ENCODE assay signal across 30 cellular contexts in the genomic region with DNA sequence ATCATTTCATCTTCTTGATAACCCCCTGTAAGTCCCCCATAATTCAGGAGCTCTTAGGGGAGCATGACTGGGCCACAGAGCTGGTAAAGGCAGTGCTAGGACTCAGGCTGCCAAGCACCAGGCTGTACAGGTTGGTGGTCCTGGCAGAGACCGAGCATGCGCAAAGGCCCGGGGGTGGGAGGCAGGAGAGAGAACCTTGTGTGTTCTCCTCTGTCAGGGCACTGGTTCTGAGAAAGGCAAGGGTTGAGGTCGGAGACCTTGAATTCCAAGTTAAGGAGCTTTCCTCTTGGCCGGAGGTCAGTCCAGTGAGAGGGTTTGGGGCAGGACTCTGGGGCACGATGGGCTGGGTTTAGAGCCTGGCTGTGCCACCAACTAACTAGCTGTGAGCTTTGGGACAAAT. TPM values are rescaled to one million over a fixed set of nuclear protein-coding genes. Genes with fewer than 3 reads are reported as not detected.
DNase-seq lines count a peak whose midpoint lies in the region; TF ChIP-seq lines count a peak whose summit lies in the region.
"Had no signal": no experiment of that assay in that cellular context is flagged by ENCODE, and none has a peak within 500 bp of the region (broad histone marks: within the 10 kb centered on the region; RNA-seq: fewer than 3 reads in every experiment).

No MANE protein-coding gene starts in this region.

- peaks cover 21% of the 10 kb centered on the region for H3K4me1 Mint-ChIP-seq in dendritic cell treated with granulocyte-macrophage colony-stimulating factor and Interleukin-4, amounts not matched to agents 40 ng/mL and 50 ng/mL, for 4 days (ENCODE audit: low read depth)
- H3K4me1 Mint-ChIP-seq: CD4-positive, alpha-beta memory T cell; CD4-positive, CD25-positive, alpha-beta regulatory T cell; CD8-positive, alpha-beta memory T cell had no signal

- H3K23ac ChIP-seq in neuronal stem cell (ENCODE audit: low read depth, low read length, poor library complexity): no peak overlapping the region

- no peaks in the 10 kb centered on the region for H3K4me1 ChIP-seq in neuronal stem cell (ENCODE audit: control insufficient read depth in 2 of 2, insufficient read depth in 1 of 2, low read depth in 1 of 2, low read length in 2 of 2)
- H3K4me1 ChIP-seq in spleen: peaks cover 0 to 15% (median 0%) of the 10 kb centered on the region in 6 donors
- H3K4me1 ChIP-seq: BE2C, BLaER1 had no signal

- H3K9me3 ChIP-seq in neuronal stem cell (replicated peaks in 1 of 2; ENCODE audit: control insufficient read depth in 2 of 2, insufficient read depth in 1 of 2, low read depth in 1 of 2, low read length in 2 of 2) (no peaks in the 10 kb centered on the region), spleen (no peaks in the 10 kb centered on the region), WERI-Rb-1 (ENCODE audit: severe bottlenecking) (no peaks in the 10 kb centered on the region)
- H3K9me3 ChIP-seq: BE2C, BLaER1 had no signal

- CTCF ChIA-PET in RWPE1 (lab: Yijun Ruan, JAX): interaction anchor here (0.8 kb wide), 1 partner anchor 146 kb away, joined by 3 read pairs; no protein-coding TSS in a partner anchor

- H4K8ac ChIP-seq in neuronal stem cell (ENCODE audit: low read depth, low read length): no peak overlapping the region

- no peak overlapping the region for H2AFZ ChIP-seq in neuronal stem cell (ENCODE audit: low read length)

- H3K36me3 Mint-ChIP-seq in dendritic cell treated with granulocyte-macrophage colony-stimulating factor and Interleukin-4, amounts not matched to agents 40 ng/mL and 50 ng/mL, for 4 days (ENCODE audit: low read depth): no peaks in the 10 kb centered on the region
- H3K36me3 Mint-ChIP-seq: CD14-positive monocyte; CD4-positive, alpha-beta memory T cell; CD4-positive, CD25-positive, alpha-beta regulatory T cell; CD8-positive, alpha-beta memory T cell had no signal

- peak overlapping the region; percentile 8 for H3K18ac ChIP-seq in neuronal stem cell (ENCODE audit: low read length)

- peaks cover 2% of the 10 kb centered on the region for H3K79me1 ChIP-seq in neuronal stem cell (ENCODE audit: low read depth, low read length)

- H3K27me3 ChIP-seq in neuronal stem cell (ENCODE audit: control insufficient read depth in 3 of 3, insufficient read depth in 3 of 3, low read depth in 1 of 3, low read length in 3 of 3) (peaks cover 0 to 7% (median 0%) of the 10 kb centered on the region in 3 experiments), spleen (replicated peaks in 1 of 7) (peaks cover 0 to 31% (median 0%) of the 10 kb centered on the region in 7 donors), WERI-Rb-1 (ENCODE audit: insufficient read depth, low read depth, severe bottlenecking) (no peaks in the 10 kb centered on the region)
- H3K27me3 ChIP-seq: BE2C, BLaER1 had no signal

- no peaks in the 10 kb centered on the region for H3K27me3 Mint-ChIP-seq in dendritic cell treated with granulocyte-macrophage colony-stimulating factor and Interleukin-4, amounts not matched to agents 40 ng/mL and 50 ng/mL, for 4 days
- H3K27me3 Mint-ChIP-seq: CD4-positive, CD25-positive, alpha-beta regulatory T cell had no signal

- TF ChIP-seq POLR2A in spleen (IDR thresholded peaks at IDR 0.05): no peak

- H4K91ac ChIP-seq in neuronal stem cell (ENCODE audit: low read depth, low read length, poor library complexity): no peak overlapping the region

- H3K27ac ChIP-seq in RWPE1 (peak overlapping the region; percentile 57), neuronal stem cell (replicated peaks; ENCODE audit: low read length) (no peak overlapping the region), spleen (no peak overlapping the region), WERI-Rb-1 (no peak overlapping the region)
- H3K27ac ChIP-seq: BLaER1 had no signal

- no peaks in the 10 kb centered on the region for H3K36me3 ChIP-seq in neuronal stem cell (replicated peaks in 1 of 2; ENCODE audit: control insufficient read depth in 2 of 2, insufficient read depth in 2 of 2, low read length in 2 of 2)
- no peaks in the 10 kb centered on the region for H3K36me3 ChIP-seq in spleen
- no peaks in the 10 kb centered on the region for H3K36me3 ChIP-seq in WERI-Rb-1
- H3K36me3 ChIP-seq: BE2C, BLaER1 had no signal

- no CpG with 5 or more reads among the region's 6 CpGs for WGBS in neuronal stem cell (ENCODE audit: extremely low coverage in 2 of 2, insufficient read length in 2 of 2, insufficient replicate concordance in 1 of 2), 2 donors
- WGBS in spleen, 5 donors: 86 to 92% (median 89%) methylated on average over 6 of the region's 6 CpGs

- DNase-seq in RWPE1 (ENCODE audit: low spot score): no peak
- no peak for DNase-seq in neuronal stem cell (ENCODE audit: low spot score)
- peak; percentile 68 for DNase-seq in spleen
- DNase-seq in SKM-1 treated with dmso at 0.1 percent for 144 hours (lab: John Stamatoyannopoulos, UW; ENCODE audit: unreplicated experiment): no peak
- no peak for DNase-seq in OCI-M2 (lab: John Stamatoyannopoulos, UW; ENCODE audit: unreplicated experiment)
- no peak for DNase-seq in epidermal melanocyte (ENCODE audit: insufficient read length, low spot score)
- no peak for DNase-seq in WERI-Rb-1
- DNase-seq: 8988T; ACHN; BE2C; C1 segment of cervical spinal cord; CD4-positive, alpha-beta memory T cell; CD4-positive, CD25-positive, alpha-beta regulatory T cell; COR-L47; DMS 273 treated with DMSO at 0.1 percent for 48 hours; DMS153; DMS53; DMS79; DND-41; EL; GDM1 had no signal

- H3K14ac ChIP-seq in neuronal stem cell (ENCODE audit: low read length): no peak overlapping the region

- no peak overlapping the region for H3K4me2 ChIP-seq in neuronal stem cell (ENCODE audit: insufficient read depth, low read length, poor library complexity, severe bottlenecking)
- H3K4me2 ChIP-seq: BLaER1 had no signal

- POLR2A ChIA-PET in RWPE1 (lab: Yijun Ruan, JAX; ENCODE audit: low non-redundant PET): no interaction called here

- no peak overlapping the region for H2BK5ac ChIP-seq in neuronal stem cell (ENCODE audit: low read length)

- H3K4ac ChIP-seq in neuronal stem cell (ENCODE audit: low read length): peak overlapping the region; percentile 92

- no peak overlapping the region for H3K9ac ChIP-seq in neuronal stem cell (ENCODE audit: low read depth, low read length, poor library complexity)
- H3K9ac ChIP-seq: BLaER1 had no signal

- H3K4me3 ChIP-seq in neuronal stem cell (ENCODE audit: low read length in 2 of 2) (no peak overlapping the region), spleen (no peak overlapping the region), WERI-Rb-1 (ENCODE audit: low read depth, low read length) (no peak overlapping the region)
- H3K4me3 ChIP-seq: BLaER1, GM12878 had no signal

- H2BK15ac ChIP-seq in neuronal stem cell (ENCODE audit: low read length): no peak overlapping the region

- no peaks in the 10 kb centered on the region for H3K9me3 Mint-ChIP-seq in dendritic cell treated with granulocyte-macrophage colony-stimulating factor and Interleukin-4, amounts not matched to agents 40 ng/mL and 50 ng/mL, for 4 days
- H3K9me3 Mint-ChIP-seq: CD14-positive monocyte; CD4-positive, alpha-beta memory T cell; CD4-positive, CD25-positive, alpha-beta regulatory T cell; CD8-positive, alpha-beta memory T cell had no signal

- intact Hi-C loops in dendritic cell treated with granulocyte-macrophage colony-stimulating factor and Interleukin-4, amounts not matched to agents 40 ng/mL and 50 ng/mL, for 4 days (cut with micrococcal nuclease): no loop called here
- intact Hi-C loops in spleen (cut with DNase I; ENCODE audit: low total_unique reads): no loop called here

- TF ChIP-seq CTCF in RWPE1 (conservative IDR thresholded peaks at IDR 0.05; ENCODE audit: low read depth) (no peak), spleen (IDR thresholded peaks at IDR 0.05 in 8 of 11, conservative IDR thresholded peaks at IDR 0.05 in 3 of 11) (no peak), WERI-Rb-1 (IDR thresholded peaks at IDR 0.05; ENCODE audit: low read depth, low read length) (no peak)

- peak overlapping the region; percentile 39 for H3K27ac Mint-ChIP-seq in dendritic cell treated with granulocyte-macrophage colony-stimulating factor and Interleukin-4, amounts not matched to agents 40 ng/mL and 50 ng/mL, for 4 days
- H3K27ac Mint-ChIP-seq: CD4-positive, CD25-positive, alpha-beta regulatory T cell had no signal

- H3K4me3 Mint-ChIP-seq in dendritic cell treated with granulocyte-macrophage colony-stimulating factor and Interleukin-4, amounts not matched to agents 40 ng/mL and 50 ng/mL, for 4 days: no peak overlapping the region
- H3K4me3 Mint-ChIP-seq: CD14-positive monocyte; CD4-positive, alpha-beta memory T cell; CD4-positive, CD25-positive, alpha-beta regulatory T cell; CD8-positive, alpha-beta memory T cell had no signal

- no peak overlapping the region for H2AK5ac ChIP-seq in neuronal stem cell (ENCODE audit: low read depth, low read length)

- no peak overlapping the region for H2BK120ac ChIP-seq in neuronal stem cell (ENCODE audit: low read depth, low read length)

- H2BK12ac ChIP-seq in neuronal stem cell (ENCODE audit: low read length): no peak overlapping the region

RNA-seq across cellular contexts. Expression of gene PADI3, which starts 23.2 kb away (rescaled TPM):
- 0.38 TPM for polyA plus RNA-seq in neuronal stem cell (2013, experiment 1 of 2)
- polyA plus RNA-seq in neuronal stem cell (2013, experiment 2 of 2): 0.36 TPM
- total RNA-seq in spleen: not detected
- not detected for polyA plus RNA-seq in spleen
- total RNA-seq: CD4-positive, alpha-beta memory T cell; CD4-positive, CD25-positive, alpha-beta regulatory T cell; CD8-positive, alpha-beta memory T cell; GM12878 had no signal
- polyA plus RNA-seq: CD14-positive monocyte; CD4-positive, alpha-beta memory T cell; CD4-positive, CD25-positive, alpha-beta regulatory T cell; CD8-positive, alpha-beta memory T cell had no signal

RNA-seq across cellular contexts. Expression of gene PADI4, which starts 35.9 kb away (rescaled TPM):
- not detected for polyA plus RNA-seq in neuronal stem cell (2013, experiment 1 of 2)
- not detected for polyA plus RNA-seq in neuronal stem cell (2013, experiment 2 of 2)
- total RNA-seq in spleen: 100 to 1,000 TPM in 2 of 7 donors, 10 to 100 TPM in 5; 15.9 to 122 (median 45.0) TPM
- polyA plus RNA-seq in spleen: 1 to 10 TPM; 5.1 to 8.3 (median 8.3) TPM
- total RNA-seq: A673, Daoy, G401 had no signal
- polyA plus RNA-seq: AG04450 had no signal
